ENCODE assay signal across 29 cellular contexts in genomic region chr4:68434836-68435235, GRCh38. TPM values are rescaled to one million over a fixed set of nuclear protein-coding genes. Genes with fewer than 3 reads are reported as not detected.
"Had no signal": no experiment of that assay in that cellular context is flagged by ENCODE, and none has a peak within 500 bp of the region (broad histone marks: within the 10 kb centered on the region; RNA-seq: fewer than 3 reads in every experiment).

No MANE protein-coding gene starts in this region.

- H3K9me3 Mint-ChIP-seq: immature natural killer cell; natural killer cell; stimulated activated memory B cell treated with anti-CD40 and anti-IgM and Interleukin-4, amounts not matched to agents 10 μg/mL and 1 μg/mL and 100 μg/mL, for 72 hours; stimulated activated naive CD8-positive, alpha-beta T cell treated with anti-CD3 and anti-CD28 coated beads, Interleukin-15, amount 100 ng/mL, for 72 hours had no signal

- ATAC-seq: left colon; natural killer cell; right lobe of liver; stimulated activated memory B cell treated with anti-CD40 and anti-IgM and Interleukin-4, amounts not matched to agents 10 μg/mL and 1 μg/mL and 100 μg/mL, for 72 hours; stimulated activated naive CD8-positive, alpha-beta T cell treated with anti-CD3 and anti-CD28 coated beads, Interleukin-15, amount 100 ng/mL, for 72 hours had no signal

- H3K4me3 Mint-ChIP-seq: immature natural killer cell; natural killer cell; stimulated activated memory B cell treated with anti-CD40 and anti-IgM and Interleukin-4, amounts not matched to agents 10 μg/mL and 1 μg/mL and 100 μg/mL, for 72 hours; stimulated activated naive CD8-positive, alpha-beta T cell treated with anti-CD3 and anti-CD28 coated beads, Interleukin-15, amount 100 ng/mL, for 72 hours; type B pancreatic cell had no signal

- H3K27ac ChIP-seq: left ventricle myocardium inferior, ovary, right atrium auricular region, right lobe of liver, tibial nerve, uterus had no signal

- DNase-seq: hypothalamus; immature natural killer cell; kidney; left colon; left ventricle myocardium inferior; natural killer cell; ovary; right lobe of liver; stimulated activated CD4-positive, alpha-beta T cell treated with anti-CD3 and anti-CD28 coated beads, Interleukin-1b, Interleukin-23, amount 100 ng/mL, for 48 hours; stimulated activated CD4-positive, alpha-beta T cell treated with anti-CD3 and anti-CD28 coated beads, Interleukin-2, amount 100 ng/mL, for 48 hours; stimulated activated CD4-positive, alpha-beta T cell treated with anti-CD3 and anti-CD28 coated beads, Interleukin-4, amount 100 ng/mL, for 4 hours; stimulated activated CD8-positive, alpha-beta memory T cell treated with anti-CD3 and anti-CD28 coated beads, Interleukin-4, amount 100 ng/mL, for 48 hours; stimulated activated naive CD4-positive, alpha-beta T cell treated with Interleukin-2 at 50 U/mL for 16 hours; stimulated activated naive CD8-positive, alpha-beta T cell treated with anti-CD3 and anti-CD28 coated beads, Interleukin-15, amount 100 ng/mL, for 72 hours; substantia nigra; uterus had no signal

- H3K4me1 Mint-ChIP-seq: natural killer cell had no signal

- H3K4me1 ChIP-seq: left ventricle myocardium inferior, right atrium auricular region, right lobe of liver, uterus had no signal

- H3K4me3 ChIP-seq: left ventricle myocardium inferior, lung, ovary, right atrium auricular region, right lobe of liver, smooth muscle cell, tibial nerve, uterus had no signal

- H3K27me3 Mint-ChIP-seq: progenitor cell of endocrine pancreas; stimulated activated memory B cell treated with anti-CD40 and anti-IgM and Interleukin-4, amounts not matched to agents 10 μg/mL and 1 μg/mL and 100 μg/mL, for 72 hours; stimulated activated naive CD8-positive, alpha-beta T cell treated with anti-CD3 and anti-CD28 coated beads, Interleukin-15, amount 100 ng/mL, for 72 hours; type B pancreatic cell had no signal

- H3K27me3 ChIP-seq: ovary, right atrium auricular region, right lobe of liver, tibial nerve, uterus had no signal

- H3K9me3 ChIP-seq: left ventricle myocardium inferior, ovary, right atrium auricular region, right lobe of liver, tibial nerve, uterus had no signal

- H3K36me3 Mint-ChIP-seq: immature natural killer cell; natural killer cell; stimulated activated memory B cell treated with anti-CD40 and anti-IgM and Interleukin-4, amounts not matched to agents 10 μg/mL and 1 μg/mL and 100 μg/mL, for 72 hours; type B pancreatic cell had no signal

- H3K27ac Mint-ChIP-seq: immature natural killer cell; natural killer cell; progenitor cell of endocrine pancreas; stimulated activated memory B cell treated with anti-CD40 and anti-IgM and Interleukin-4, amounts not matched to agents 10 μg/mL and 1 μg/mL and 100 μg/mL, for 72 hours; stimulated activated naive CD8-positive, alpha-beta T cell treated with anti-CD3 and anti-CD28 coated beads, Interleukin-15, amount 100 ng/mL, for 72 hours; type B pancreatic cell had no signal

- H3K36me3 ChIP-seq: left ventricle myocardium inferior, ovary, right atrium auricular region, right lobe of liver, tibial nerve, uterus had no signal

RNA-seq across cellular contexts. Expression of gene TMPRSS11E, which starts 12.4 kb away (rescaled TPM):
- total RNA-seq: left colon, left ventricle myocardium inferior, lung, mucosa of gallbladder, natural killer cell, omental fat pad, ovary, pulmonary artery endothelial cell, renal cortical epithelial cell, right atrium auricular region, right lobe of liver, skeletal muscle tissue, temporal lobe, tibial nerve, uterus had no signal
